In the genomic region with DNA sequence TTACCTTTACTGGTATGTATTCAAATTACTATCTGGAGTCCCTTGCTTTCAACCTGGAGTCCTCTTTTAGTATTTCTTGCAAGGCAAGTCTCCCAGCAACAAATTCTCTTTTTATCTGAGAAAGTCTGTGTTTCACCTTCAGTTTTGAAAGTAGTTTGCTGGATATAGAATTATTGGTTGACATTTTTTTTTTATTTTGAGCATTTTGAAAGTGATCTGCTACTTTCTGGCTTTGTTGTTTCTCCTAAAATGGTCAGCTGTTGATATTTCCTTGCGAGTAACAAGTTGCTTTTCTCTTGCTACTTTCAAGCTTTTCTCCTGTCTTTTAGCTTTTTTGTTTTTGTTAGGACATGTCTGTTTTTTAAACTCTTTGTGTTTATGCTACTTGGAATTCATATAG, we compare ENCODE assay signal across 35 cellular contexts.
"Had no signal": no experiment of that assay in that cellular context is flagged by ENCODE, and none has a peak within 500 bp of the region (broad histone marks: within the 10 kb centered on the region; RNA-seq: fewer than 3 reads in every experiment).

No MANE protein-coding gene starts in this region.

- H3K27ac Mint-ChIP-seq: activated B cell treated with CpG ODN at 0.5 μM for 24 hours; activated CD4-positive, alpha-beta memory T cell treated with anti-CD3 and anti-CD28 coated beads for 36 hours; activated CD4-positive, alpha-beta T cell treated with anti-CD3 and anti-CD28 coated beads, Interleukin-2, amount 10 ng/mL, durations not matched to agents 24 days and 14 days; activated CD8-positive, alpha-beta T cell treated with anti-CD3 and anti-CD28 coated beads for 36 hours; activated naive CD4-positive, alpha-beta T cell treated with anti-CD3 and anti-CD28 coated beads, Interleukin-2, amount 10 ng/mL, durations not matched to agents 7 days and 5 days; activated naive CD8-positive, alpha-beta T cell; activated naive CD8-positive, alpha-beta T cell treated with anti-CD3 and anti-CD28 coated beads, Interleukin-2, amount 10 ng/mL, durations not matched to agents 7 days and 5 days; activated naive CD8-positive, alpha-beta T cell treated with anti-CD3 and anti-CD28 coated beads, Interleukin-2, amount 50 U/mL, for 24 hours; activated T-helper 1 cell treated with anti-CD3 and anti-CD28 coated beads, Interleukin-12 subunit alpha, Interleukin-12 subunit beta, Interleukin-2, Interleukin-4 antibody, amounts not matched to agents 30 ng/mL and 10 ng/mL and 1 ng/mL, durations not matched to agents 14 hours and 24 hours and 36 hours; activated T-helper 17 cell treated with anti-CD3 and anti-CD28 coated beads, Interleukin-2, amount 50 U/mL, for 72 hours; T-helper 1 cell treated with Interleukin-12 subunit alpha and Interleukin-12 subunit beta and Interleukin-4 antibody, amounts not matched to agents 30 μg/mL and 1 μg/mL, for 36 hours; T-helper 2 cell treated with Interferon-gamma antibody and Interleukin-4, amounts not matched to agents 5 μg/mL and 100 μg/mL, for 36 hours had no signal

- H3K27ac ChIP-seq: adrenal gland, body of pancreas, brain microvascular endothelial cell, breast epithelium, VCaP had no signal

- DNase-seq: activated B cell treated with CpG ODN at 0.5 μM for 24 hours; activated CD4-positive, alpha-beta memory T cell treated with anti-CD3 and anti-CD28 coated beads for 36 hours; activated CD4-positive, alpha-beta T cell treated with anti-CD3 and anti-CD28 coated beads for 4 hours; activated CD4-positive, alpha-beta T cell treated with anti-CD3 and anti-CD28 coated beads, Interleukin-2, amount 10 ng/mL, durations not matched to agents 24 days and 14 days; activated CD4-positive, alpha-beta T cell treated with anti-CD3 and anti-CD28 coated beads, Interleukin-2, amount 50 U/mL, for 1 hour; activated CD4-positive, alpha-beta T cell treated with anti-CD3 and anti-CD28 coated beads, Interleukin-2, amount 50 U/mL, for 4 hours; activated CD4-positive, CD25-positive, alpha-beta regulatory T cell treated with anti-CD3 and anti-CD28 coated beads, Interleukin-2, amount 50 U/mL, for 72 hours; activated CD8-positive, alpha-beta memory T cell treated with anti-CD3 and anti-CD28 coated beads, Interleukin-2, amount 50 U/mL, for 4 hours; activated CD8-positive, alpha-beta T cell treated with anti-CD3 and anti-CD28 coated beads for 36 hours; activated effector memory CD4-positive, alpha-beta T cell treated with anti-CD3 and anti-CD28 coated beads, Interleukin-2, amount 50 U/mL, for 16 hours; activated gamma-delta T cell treated with Interleukin-2 at 50 U/mL for 16 hours; activated naive CD4-positive, alpha-beta T cell; activated naive CD4-positive, alpha-beta T cell treated with anti-CD3 and anti-CD28 coated beads, Interleukin-2, amount 10 ng/mL, durations not matched to agents 7 days and 5 days; activated naive CD8-positive, alpha-beta T cell treated with anti-CD3 and anti-CD28 coated beads, Interleukin-2, amount 10 ng/mL, durations not matched to agents 7 days and 5 days; activated naive CD8-positive, alpha-beta T cell treated with anti-CD3 and anti-CD28 coated beads, Interleukin-2, amount 50 U/mL, for 24 hours; activated T-cell treated with anti-CD3 and anti-CD28 coated beads for 4 hours; activated T-cell treated with anti-CD3 and anti-CD28 coated beads, Interleukin-2, amount 50 U/mL, for 1 hour; activated T-cell treated with anti-CD3 and anti-CD28 coated beads, Interleukin-2, amount 50 U/mL, for 48 hours; adrenal gland; amniotic stem cell; aorta; body of pancreas; brain microvascular endothelial cell; central memory CD4-positive, alpha-beta T cell; T-helper 1 cell; T-helper 2 cell; T-helper 9 cell had no signal

- H3K4me1 ChIP-seq: adrenal gland, body of pancreas, breast epithelium had no signal

- ATAC-seq: activated CD8-positive, alpha-beta T cell treated with anti-CD3 and anti-CD28 coated beads for 36 hours; activated naive CD8-positive, alpha-beta T cell treated with anti-CD3 and anti-CD28 coated beads, Interleukin-2, amount 50 U/mL, for 24 hours; activated T-helper 17 cell treated with anti-CD3 and anti-CD28 coated beads, Interleukin-2, amount 50 U/mL, for 72 hours; body of pancreas had no signal

- H3K4me3 Mint-ChIP-seq: activated B cell treated with CpG ODN at 0.5 μM for 24 hours; activated CD4-positive, alpha-beta memory T cell treated with anti-CD3 and anti-CD28 coated beads for 36 hours; activated CD4-positive, alpha-beta T cell treated with anti-CD3 and anti-CD28 coated beads, Interleukin-2, amount 10 ng/mL, durations not matched to agents 24 days and 14 days; activated CD8-positive, alpha-beta T cell treated with anti-CD3 and anti-CD28 coated beads for 36 hours; activated naive CD4-positive, alpha-beta T cell treated with anti-CD3 and anti-CD28 coated beads, Interleukin-2, amount 10 ng/mL, durations not matched to agents 7 days and 5 days; activated naive CD4-positive, alpha-beta T cell treated with anti-CD3 and anti-CD28 coated beads, Interleukin-2, amount 50 U/mL, for 24 hours; activated naive CD8-positive, alpha-beta T cell; activated naive CD8-positive, alpha-beta T cell treated with anti-CD3 and anti-CD28 coated beads, Interleukin-2, amount 10 ng/mL, durations not matched to agents 7 days and 5 days; activated naive CD8-positive, alpha-beta T cell treated with anti-CD3 and anti-CD28 coated beads, Interleukin-2, amount 50 U/mL, for 24 hours; activated T-helper 1 cell treated with anti-CD3 and anti-CD28 coated beads, Interleukin-12 subunit alpha, Interleukin-12 subunit beta, Interleukin-2, Interleukin-4 antibody, amounts not matched to agents 30 ng/mL and 10 ng/mL and 1 ng/mL, durations not matched to agents 14 hours and 24 hours and 36 hours; activated T-helper 17 cell treated with anti-CD3 and anti-CD28 coated beads, Interleukin-2, amount 50 U/mL, for 72 hours; T-helper 1 cell treated with Interleukin-12 subunit alpha and Interleukin-12 subunit beta and Interleukin-4 antibody, amounts not matched to agents 30 μg/mL and 1 μg/mL, for 36 hours; T-helper 2 cell treated with Interferon-gamma antibody and Interleukin-4, amounts not matched to agents 5 μg/mL and 100 μg/mL, for 36 hours had no signal

- H3K27me3 ChIP-seq: adrenal gland, body of pancreas, brain microvascular endothelial cell, breast epithelium had no signal

- H3K4me1 Mint-ChIP-seq: activated B cell treated with CpG ODN at 0.5 μM for 24 hours; activated CD4-positive, alpha-beta T cell treated with anti-CD3 and anti-CD28 coated beads, Interleukin-2, amount 10 ng/mL, durations not matched to agents 24 days and 14 days; activated naive CD4-positive, alpha-beta T cell treated with anti-CD3 and anti-CD28 coated beads, Interleukin-2, amount 10 ng/mL, durations not matched to agents 7 days and 5 days; activated naive CD4-positive, alpha-beta T cell treated with anti-CD3 and anti-CD28 coated beads, Interleukin-2, amount 50 U/mL, for 24 hours; activated naive CD8-positive, alpha-beta T cell treated with anti-CD3 and anti-CD28 coated beads, Interleukin-2, amount 10 ng/mL, durations not matched to agents 7 days and 5 days; activated naive CD8-positive, alpha-beta T cell treated with anti-CD3 and anti-CD28 coated beads, Interleukin-2, amount 50 U/mL, for 24 hours; activated T-helper 17 cell treated with anti-CD3 and anti-CD28 coated beads, Interleukin-2, amount 50 U/mL, for 72 hours had no signal

- H3K36me3 ChIP-seq: adrenal gland, brain microvascular endothelial cell, breast epithelium had no signal

- H3K27me3 Mint-ChIP-seq: activated B cell treated with CpG ODN at 0.5 μM for 24 hours; activated CD4-positive, alpha-beta memory T cell treated with anti-CD3 and anti-CD28 coated beads for 36 hours; activated CD8-positive, alpha-beta T cell treated with anti-CD3 and anti-CD28 coated beads for 36 hours; activated naive CD4-positive, alpha-beta T cell treated with anti-CD3 and anti-CD28 coated beads, Interleukin-2, amount 10 ng/mL, durations not matched to agents 7 days and 5 days; activated naive CD8-positive, alpha-beta T cell; activated naive CD8-positive, alpha-beta T cell treated with anti-CD3 and anti-CD28 coated beads, Interleukin-2, amount 10 ng/mL, durations not matched to agents 7 days and 5 days; activated naive CD8-positive, alpha-beta T cell treated with anti-CD3 and anti-CD28 coated beads, Interleukin-2, amount 50 U/mL, for 24 hours; activated T-helper 17 cell treated with anti-CD3 and anti-CD28 coated beads, Interleukin-2, amount 50 U/mL, for 72 hours had no signal

- H3K4me3 ChIP-seq: adrenal gland, body of pancreas, breast epithelium had no signal
